ENCODE assay signal across 19 cellular contexts in the genomic region with DNA sequence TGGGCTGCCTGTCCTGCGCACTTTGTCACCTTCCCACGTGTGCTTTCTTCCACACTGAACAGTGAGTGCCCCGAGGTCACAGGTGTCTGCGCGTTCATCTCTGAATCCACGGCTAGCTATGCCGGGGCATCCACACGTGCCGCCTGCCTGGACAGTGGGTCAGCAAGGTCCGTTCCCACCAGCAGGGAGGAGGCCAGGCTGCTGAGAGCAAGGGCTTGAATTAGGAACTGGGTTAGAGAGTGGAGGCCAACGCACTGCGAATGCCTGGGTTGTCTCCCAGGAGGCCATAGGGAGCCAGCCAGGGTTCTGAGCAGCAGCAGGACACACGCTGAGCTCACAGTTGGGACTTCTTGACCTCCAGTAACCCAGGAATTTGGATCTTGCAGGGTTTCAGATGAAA.
DNase-seq lines count a peak whose midpoint lies in the region; ATAC-seq, FAIRE-seq and TF ChIP-seq lines count a peak whose summit lies in the region.
"Had no signal": no experiment of that assay in that cellular context is flagged by ENCODE, and none has a peak within 500 bp of the region (broad histone marks: within the 10 kb centered on the region; RNA-seq: fewer than 3 reads in every experiment).

No MANE protein-coding gene starts in this region.

- no peak overlapping the region for H2AK5ac ChIP-seq in H1 (ENCODE audit: low read depth, low read length)

- TF ChIP-seq RAD21 in H1 (IDR thresholded peaks at IDR 0.05 in 1 of 2, conservative IDR thresholded peaks at IDR 0.05 in 1 of 2; ENCODE audit: low read depth in 2 of 2, low read length in 2 of 2), result no peak

- H4K8ac ChIP-seq in H1 (ENCODE audit: extremely low read depth, insufficient read depth, low read length), result peak overlapping the region; percentile 60; the same call in 1 of the 2 replicates

- CTCF ChIA-PET in H1 (lab: Charles Lee; ENCODE audit: partially characterized antibody), result interaction anchor here (1.0 to 1.7 kb wide), 5 partner anchors 10 to 69 kb away, joined by 3 to 5 read pairs (median 4); no protein-coding TSS in a partner anchor

- H3K36me3 Mint-ChIP-seq in GM23338 (ENCODE audit: low read depth) (no peaks in the 10 kb centered on the region), nephron progenitor cell (ENCODE audit: low read depth) (no peaks in the 10 kb centered on the region)
- H3K36me3 Mint-ChIP-seq: CD8-positive, alpha-beta memory T cell had no signal

- no peak overlapping the region for H3K4ac ChIP-seq in H1 (replicated peaks; ENCODE audit: insufficient read length, low read depth, low read length)

- H3K27me3 Mint-ChIP-seq in GM23338 (ENCODE audit: insufficient read depth, low read depth, poor library complexity) (peaks cover 23% of the 10 kb centered on the region), nephron progenitor cell (ENCODE audit: low read depth, poor library complexity) (peaks cover 18% of the 10 kb centered on the region)

- peaks cover 14% of the 10 kb centered on the region; the same call in 2 of the 3 replicates for H3K4me1 Mint-ChIP-seq in GM23338
- peaks cover 5% of the 10 kb centered on the region for H3K4me1 Mint-ChIP-seq in nephron progenitor cell
- H3K4me1 Mint-ChIP-seq: CD8-positive, alpha-beta memory T cell had no signal

- FAIRE-seq in H1 (lab: Jason Lieb, UNC), result no peak
- FAIRE-seq: A204.1, GM12892, GM19239, H54, HepG2 had no signal

- no peak overlapping the region for H3K56ac ChIP-seq in H1 (replicated peaks; ENCODE audit: insufficient read length, low read depth, low read length)

- no peak overlapping the region for H2BK12ac ChIP-seq in H1 (ENCODE audit: low read depth, low read length)

- no peak overlapping the region for H4K5ac ChIP-seq in H1 (ENCODE audit: insufficient read length, low read depth, low read length)

- H3K27ac ChIP-seq in BLaER1 (peak overlapping the region; percentile 84), GM23338 (ENCODE audit: low read depth) (no peak overlapping the region), H1 (ENCODE audit: low read depth, low read length) (no peak overlapping the region), suprapubic skin (no peak overlapping the region)

- WGBS in H1 (ENCODE audit: extremely low coverage in 1 of 2, insufficient coverage in 1 of 2, insufficient read length in 1 of 2, insufficient replicate concordance in 2 of 2, low coverage in 1 of 2, low lambda C conversion rate in 2 of 2, missing lambda C conversion rate in 1 of 2), 2 experiments, result 86% methylated on average over 12 of the region's 13 CpGs; no CpG with 5 or more reads in 1 of the 2 experiments
- 85% methylated on average over 13 of the region's 13 CpGs for WGBS in suprapubic skin

- TF ChIP-seq CTCF in GM23338 (conservative IDR thresholded peaks at IDR 0.05; ENCODE audit: low read depth in 2 of 2), result no peak
- no peak for TF ChIP-seq CTCF in H1 (IDR thresholded peaks at IDR 0.05; ENCODE audit: control extremely low read depth in 1 of 3, insufficient read depth in 1 of 3, low read depth in 1 of 3, low read length in 3 of 3)
- TF ChIP-seq CTCF in nephron progenitor cell (IDR thresholded peaks at IDR 0.05), result no peak
- no peak for TF ChIP-seq CTCF in suprapubic skin (IDR thresholded peaks at IDR 0.05)

- H2BK120ac ChIP-seq in H1 (replicated peaks; ENCODE audit: low read depth, low read length), result no peak overlapping the region

- ATAC-seq in GM23338 (peak; percentile 53), HG03442 (IDR thresholded peaks at IDR 0.05; ENCODE audit: unreplicated experiment) (no peak), GM21526 (IDR thresholded peaks at IDR 0.05; ENCODE audit: low FRiP score, unreplicated experiment) (no peak)
- ATAC-seq: HCT116, HepG2 had no signal

- no peaks in the 10 kb centered on the region for H3F3A ChIP-seq in GM23338 (replicated peaks; ENCODE audit: low read depth)

- TF ChIP-seq POLR2A in H1 (IDR thresholded peaks at IDR 0.05; ENCODE audit: control extremely low read depth in 1 of 2, low read depth in 2 of 2, low read length in 2 of 2) (no peak), suprapubic skin (IDR thresholded peaks at IDR 0.05) (no peak)

- no peaks in the 10 kb centered on the region for H3K9me3 ChIP-seq in BLaER1
- H3K9me3 ChIP-seq in H1 (ENCODE audit: insufficient read depth in 2 of 2, low read depth in 1 of 2, low read length in 1 of 2), result no peaks in the 10 kb centered on the region
- no peaks in the 10 kb centered on the region for H3K9me3 ChIP-seq in suprapubic skin
- H3K9me3 ChIP-seq: BE2C, Caco-2 had no signal

- H3K36me3 ChIP-seq in BLaER1, result no peaks in the 10 kb centered on the region
- H3K36me3 ChIP-seq in GM23338 (ENCODE audit: insufficient read depth), result no peaks in the 10 kb centered on the region
- no peaks in the 10 kb centered on the region for H3K36me3 ChIP-seq in H1 (ENCODE audit: control insufficient read depth in 2 of 4, insufficient read depth in 4 of 4, low read length in 3 of 4)
- no peaks in the 10 kb centered on the region for H3K36me3 ChIP-seq in suprapubic skin
- H3K36me3 ChIP-seq: BE2C had no signal

- H3K27ac Mint-ChIP-seq in GM23338 (no peak overlapping the region), nephron progenitor cell (peak overlapping the region; percentile 48)
- H3K27ac Mint-ChIP-seq: CD8-positive, alpha-beta memory T cell had no signal

- no peak overlapping the region for H3K4me3 Mint-ChIP-seq in GM23338
- H3K4me3 Mint-ChIP-seq in nephron progenitor cell, result no peak overlapping the region
- H3K4me3 Mint-ChIP-seq: CD8-positive, alpha-beta memory T cell had no signal

- no peak overlapping the region for H4K91ac ChIP-seq in H1 (replicated peaks; ENCODE audit: insufficient read length, low read length)

- H2AFZ ChIP-seq in GM23338, result no peak overlapping the region
- H2AFZ ChIP-seq in H1 (ENCODE audit: low read length), result no peak overlapping the region

- H3K4me3 ChIP-seq in BLaER1, result no peak overlapping the region
- no peak overlapping the region for H3K4me3 ChIP-seq in GM23338
- H3K4me3 ChIP-seq in H1 (ENCODE audit: extremely low read depth in 1 of 4, insufficient read depth in 2 of 4, low read depth in 3 of 4, low read length in 4 of 4), result no peak overlapping the region
- no peak overlapping the region for H3K4me3 ChIP-seq in suprapubic skin

- no peaks in the 10 kb centered on the region for H4K20me1 ChIP-seq in BLaER1
- H4K20me1 ChIP-seq in GM23338 (replicated peaks; ENCODE audit: insufficient read depth), result no peaks in the 10 kb centered on the region
- no peaks in the 10 kb centered on the region for H4K20me1 ChIP-seq in H1 (replicated peaks in 1 of 2; ENCODE audit: control insufficient read depth in 1 of 2, insufficient read depth in 2 of 2, low read length in 2 of 2)

- peaks cover 67% of the 10 kb centered on the region for H3K4me1 ChIP-seq in BLaER1
- no peaks in the 10 kb centered on the region for H3K4me1 ChIP-seq in GM23338 (ENCODE audit: insufficient read depth)
- H3K4me1 ChIP-seq in H1 (replicated peaks in 1 of 4; ENCODE audit: control insufficient read depth in 3 of 4, insufficient read depth in 4 of 4, low read length in 3 of 4), result peaks cover 0 to 3% (median 0%) of the 10 kb centered on the region in 4 experiments; a peak in 1 of 7 replicates
- H3K4me1 ChIP-seq in suprapubic skin, result peaks cover 11% of the 10 kb centered on the region
- H3K4me1 ChIP-seq: BE2C, Caco-2 had no signal

- no peak overlapping the region for H2BK20ac ChIP-seq in H1 (ENCODE audit: low read length)

- H3K27me3 ChIP-seq in BLaER1, result no peaks in the 10 kb centered on the region
- H3K27me3 ChIP-seq in GM23338 (ENCODE audit: insufficient read depth), result no peaks in the 10 kb centered on the region
- 0 out of 7 replicates have a peak, but pooled peaks cover 0 to 3% (median 0%) of the 10 kb centered on the region in 4 experiments for H3K27me3 ChIP-seq in H1 (replicated peaks in 1 of 4; ENCODE audit: control insufficient read depth in 3 of 4, extremely low read depth in 1 of 4, insufficient read depth in 3 of 4, low read length in 3 of 4)
- H3K27me3 ChIP-seq in suprapubic skin, result peaks cover 32% of the 10 kb centered on the region

- no peak overlapping the region for H3K14ac ChIP-seq in H1 (ENCODE audit: insufficient read length)

- no peak overlapping the region for H3K18ac ChIP-seq in H1 (ENCODE audit: extremely low read depth, low read length)

- no peaks in the 10 kb centered on the region for H3K9me3 Mint-ChIP-seq in GM23338
- H3K9me3 Mint-ChIP-seq in nephron progenitor cell, result no peaks in the 10 kb centered on the region
- H3K9me3 Mint-ChIP-seq: CD8-positive, alpha-beta memory T cell had no signal

- H3K23ac ChIP-seq in H1 (ENCODE audit: insufficient read length), result no peak overlapping the region

- H2BK15ac ChIP-seq in H1 (ENCODE audit: low read length), result no peak overlapping the region

- H3K9ac ChIP-seq in BLaER1 (0 out of 2 replicates have a peak overlapping the region, but pooled peaks have one; percentile 48), H1 (replicated peaks in 1 of 4; ENCODE audit: extremely low read depth in 1 of 4, low read depth in 3 of 4, low read length in 3 of 4) (no peak overlapping the region)

- no peak overlapping the region for H2BK5ac ChIP-seq in H1 (ENCODE audit: low read depth, low read length)

- no peaks in the 10 kb centered on the region for H3K9me2 ChIP-seq in GM23338 (ENCODE audit: insufficient read depth)

- no peaks in the 10 kb centered on the region for H3K79me1 ChIP-seq in H1 (ENCODE audit: low read depth, low read length)

- POLR2A ChIA-PET in H1 (lab: Charles Lee; ENCODE audit: partially characterized antibody), result interaction anchor here (1.0 kb wide), 1 partner anchor 14 kb away, joined by 3 read pairs; no protein-coding TSS in a partner anchor

- DNase-seq in GM23338 (ENCODE audit: low spot score) (no peak), H1 (ENCODE audit: low read depth in 1 of 2, low spot score in 2 of 2) (no peak), nephron progenitor cell (no peak), suprapubic skin (ENCODE audit: low spot score in 2 of 2) (no peak), NCI-H2029 treated with DMSO at 0.1 percent for 48 hours (lab: John Stamatoyannopoulos, UW) (no peak)
- DNase-seq: BE2C; Caco-2; CD8-positive, alpha-beta memory T cell; DND-41; GDM1 had no signal

- peak overlapping the region; percentile 92 for H3K4me2 ChIP-seq in BLaER1
- H3K4me2 ChIP-seq in GM23338, result no peak overlapping the region
- no peak overlapping the region for H3K4me2 ChIP-seq in H1 (ENCODE audit: insufficient read depth in 1 of 2, low read depth in 2 of 2, low read length in 2 of 2)

- H3K79me2 ChIP-seq in GM23338 (replicated peaks; ENCODE audit: insufficient read depth) (no peaks in the 10 kb centered on the region), H1 (ENCODE audit: control insufficient read depth in 1 of 2, insufficient read depth in 2 of 2, low read length in 2 of 2) (no peaks in the 10 kb centered on the region)

- TF ChIP-seq EP300 in H1 (IDR thresholded peaks at IDR 0.05; ENCODE audit: borderline replicate concordance in 1 of 2, low read depth in 2 of 2, low read length in 2 of 2) (no peak), suprapubic skin (IDR thresholded peaks at IDR 0.05) (no peak)

- no peaks in the 10 kb centered on the region for H3K23me2 ChIP-seq in H1 (ENCODE audit: low read depth, low read length)
